In genomic region chr6:127959869-127960268, GRCh38 we compare ENCODE assay signal across 23 cellular contexts. TPM values are rescaled to one million over a fixed set of nuclear protein-coding genes. Genes with fewer than 3 reads are reported as not detected.
DNase-seq lines count a peak whose midpoint lies in the region; ATAC-seq, FAIRE-seq and TF ChIP-seq lines count a peak whose summit lies in the region.
"Had no signal": no experiment of that assay in that cellular context is flagged by ENCODE, and none has a peak within 500 bp of the region (broad histone marks: within the 10 kb centered on the region; RNA-seq: fewer than 3 reads in every experiment).

No MANE protein-coding gene starts in this region.

- H4K8ac ChIP-seq in H1 (ENCODE audit: extremely low read depth, insufficient read depth, low read length): no peak overlapping the region

- FAIRE-seq in H1 (lab: Jason Lieb, UNC): no peak
- FAIRE-seq: A204.1, H54, K562 had no signal

- H3K23ac ChIP-seq in H1 (ENCODE audit: insufficient read length): no peak overlapping the region

- H3K4ac ChIP-seq in H1 (replicated peaks; ENCODE audit: insufficient read length, low read depth, low read length): no peak overlapping the region

- H3K23me2 ChIP-seq in H1 (ENCODE audit: low read depth, low read length): no peaks in the 10 kb centered on the region

- no peak for TF ChIP-seq CTCF in Loucy (conservative IDR thresholded peaks at IDR 0.05; ENCODE audit: low read length)
- no peak for TF ChIP-seq CTCF in H1 (IDR thresholded peaks at IDR 0.05; ENCODE audit: control extremely low read depth in 1 of 3, insufficient read depth in 1 of 3, low read depth in 1 of 3, low read length in 3 of 3)
- no peak for TF ChIP-seq CTCF in nephron progenitor cell (IDR thresholded peaks at IDR 0.05)

- TF ChIP-seq EP300 in H1 (IDR thresholded peaks at IDR 0.05; ENCODE audit: borderline replicate concordance in 1 of 2, low read depth in 2 of 2, low read length in 2 of 2): no peak

- H3K27ac ChIP-seq in H1 (ENCODE audit: low read depth, low read length): no peak overlapping the region
- H3K27ac ChIP-seq: HL-60 had no signal

- H3K4me2 ChIP-seq in Loucy (ENCODE audit: low read depth, low read length, poor library complexity, severe bottlenecking) (peak overlapping the region; percentile 43), H1 (ENCODE audit: insufficient read depth in 1 of 2, low read depth in 2 of 2, low read length in 2 of 2) (no peak overlapping the region)

- H3K36me3 ChIP-seq in Loucy (ENCODE audit: insufficient read depth, low read length): no peaks in the 10 kb centered on the region
- H3K36me3 ChIP-seq in H1 (ENCODE audit: control insufficient read depth in 2 of 4, insufficient read depth in 4 of 4, low read length in 3 of 4): no peaks in the 10 kb centered on the region
- H3K36me3 ChIP-seq: BE2C had no signal

- no peaks in the 10 kb centered on the region for H3K27me3 Mint-ChIP-seq in nephron progenitor cell (ENCODE audit: low read depth, poor library complexity)
- H3K27me3 Mint-ChIP-seq: CD4-positive, CD25-positive, alpha-beta regulatory T cell had no signal

- H3K79me2 ChIP-seq in Loucy (ENCODE audit: insufficient read depth, low read length): no peaks in the 10 kb centered on the region
- no peaks in the 10 kb centered on the region for H3K79me2 ChIP-seq in H1 (ENCODE audit: control insufficient read depth in 1 of 2, insufficient read depth in 2 of 2, low read length in 2 of 2)

- DNase-seq in EL (peak; percentile 24), H1 (ENCODE audit: low read depth in 1 of 2, low spot score in 2 of 2) (no peak), nephron progenitor cell (no peak), medulla oblongata (ENCODE audit: extremely low spot score) (no peak)
- DNase-seq: ACHN; BE2C; C1 segment of cervical spinal cord; CD4-positive, CD25-positive, alpha-beta regulatory T cell; CD8-positive, alpha-beta memory T cell; DMS153; DMS79; GF-D8; HCEC 1CT; IMR-90 had no signal

- H3K4me1 ChIP-seq in Loucy (ENCODE audit: insufficient read depth, low read length, poor library complexity, severe bottlenecking): peaks cover 21% of the 10 kb centered on the region
- H3K4me1 ChIP-seq in H1 (replicated peaks in 1 of 4; ENCODE audit: control insufficient read depth in 3 of 4, insufficient read depth in 4 of 4, low read length in 3 of 4): no peaks in the 10 kb centered on the region
- H3K4me1 ChIP-seq: BE2C had no signal

- WGBS in H1 (ENCODE audit: extremely low coverage in 1 of 2, insufficient coverage in 1 of 2, insufficient read length in 1 of 2, insufficient replicate concordance in 2 of 2, low coverage in 1 of 2, low lambda C conversion rate in 2 of 2, missing lambda C conversion rate in 1 of 2), 2 experiments: 97% methylated on average over 3 of the region's 3 CpGs; no CpG with 5 or more reads in 1 of the 2 experiments

- TF ChIP-seq POLR2A in H1 (IDR thresholded peaks at IDR 0.05; ENCODE audit: control extremely low read depth in 1 of 2, low read depth in 2 of 2, low read length in 2 of 2): no peak

- H3K9ac ChIP-seq in Loucy (ENCODE audit: low read depth, low read length, poor library complexity, severe bottlenecking) (no peak overlapping the region), H1 (replicated peaks in 1 of 4; ENCODE audit: extremely low read depth in 1 of 4, low read depth in 3 of 4, low read length in 3 of 4) (no peak overlapping the region)

- peak overlapping the region; percentile 51 for H3K27ac Mint-ChIP-seq in nephron progenitor cell
- H3K27ac Mint-ChIP-seq: CD4-positive, CD25-positive, alpha-beta regulatory T cell; CD8-positive, alpha-beta memory T cell had no signal

- no peak for TF ChIP-seq RAD21 in H1 (IDR thresholded peaks at IDR 0.05 in 1 of 2, conservative IDR thresholded peaks at IDR 0.05 in 1 of 2; ENCODE audit: low read depth in 2 of 2, low read length in 2 of 2)

- CTCF ChIA-PET in H1 (lab: Charles Lee; ENCODE audit: partially characterized antibody): interaction anchor here (0.6 kb wide), 1 partner anchor 151 kb away, joined by 3 read pairs; no protein-coding TSS in a partner anchor

- H4K91ac ChIP-seq in H1 (replicated peaks; ENCODE audit: insufficient read length, low read length): no peak overlapping the region

- no peaks in the 10 kb centered on the region for H3K4me1 Mint-ChIP-seq in nephron progenitor cell

- no peak overlapping the region for H3K18ac ChIP-seq in H1 (ENCODE audit: extremely low read depth, low read length)

- H3K56ac ChIP-seq in H1 (replicated peaks; ENCODE audit: insufficient read length, low read depth, low read length): no peak overlapping the region

- H3K27me3 ChIP-seq in Loucy (ENCODE audit: insufficient read depth, low read length, poor library complexity, severe bottlenecking) (no peaks in the 10 kb centered on the region), H1 (replicated peaks in 1 of 4; ENCODE audit: control insufficient read depth in 3 of 4, extremely low read depth in 1 of 4, insufficient read depth in 3 of 4, low read length in 3 of 4) (no peaks in the 10 kb centered on the region)
- H3K27me3 ChIP-seq: BE2C had no signal

- H3K79me1 ChIP-seq in H1 (ENCODE audit: low read depth, low read length): no peaks in the 10 kb centered on the region

- no peak overlapping the region for H2BK20ac ChIP-seq in H1 (ENCODE audit: low read length)

- H3K36me3 Mint-ChIP-seq in nephron progenitor cell (ENCODE audit: low read depth): no peaks in the 10 kb centered on the region
- H3K36me3 Mint-ChIP-seq: CD4-positive, CD25-positive, alpha-beta regulatory T cell had no signal

- H3K9me2 ChIP-seq in Loucy (replicated peaks; ENCODE audit: low read depth, low read length): no peaks in the 10 kb centered on the region

- no peak overlapping the region for H3K14ac ChIP-seq in H1 (ENCODE audit: insufficient read length)

- H2BK5ac ChIP-seq in H1 (ENCODE audit: low read depth, low read length): no peak overlapping the region

- H2AFZ ChIP-seq in Loucy (ENCODE audit: low read length): no peak overlapping the region
- H2AFZ ChIP-seq in H1 (ENCODE audit: low read length): no peak overlapping the region

- no peak overlapping the region for H2AK5ac ChIP-seq in H1 (ENCODE audit: low read depth, low read length)

- no peaks in the 10 kb centered on the region for H3K9me3 ChIP-seq in Loucy (ENCODE audit: insufficient read depth, low read depth, low read length)
- no peaks in the 10 kb centered on the region for H3K9me3 ChIP-seq in H1 (ENCODE audit: insufficient read depth in 2 of 2, low read depth in 1 of 2, low read length in 1 of 2)
- H3K9me3 ChIP-seq: BE2C had no signal

- POLR2A ChIA-PET in H1 (lab: Charles Lee; ENCODE audit: partially characterized antibody): interaction anchor here (0.7 kb wide), 1 partner anchor 323 kb away, joined by 3 read pairs; no protein-coding TSS in a partner anchor

- no peak overlapping the region for H3K4me3 Mint-ChIP-seq in nephron progenitor cell
- H3K4me3 Mint-ChIP-seq: CD4-positive, CD25-positive, alpha-beta regulatory T cell had no signal

- H3K4me3 ChIP-seq in Loucy (ENCODE audit: low read length, poor library complexity, severe bottlenecking) (peak overlapping the region; percentile 2), H1 (ENCODE audit: extremely low read depth in 1 of 4, insufficient read depth in 2 of 4, low read depth in 3 of 4, low read length in 4 of 4) (no peak overlapping the region)
- H3K4me3 ChIP-seq: K562 had no signal

- H4K5ac ChIP-seq in H1 (ENCODE audit: insufficient read length, low read depth, low read length): no peak overlapping the region

- no peaks in the 10 kb centered on the region for H3K9me3 Mint-ChIP-seq in nephron progenitor cell
- H3K9me3 Mint-ChIP-seq: CD8-positive, alpha-beta memory T cell had no signal

- H4K20me1 ChIP-seq in Loucy (ENCODE audit: insufficient read depth, low read length, poor library complexity, severe bottlenecking): no peaks in the 10 kb centered on the region
- no peaks in the 10 kb centered on the region for H4K20me1 ChIP-seq in H1 (replicated peaks in 1 of 2; ENCODE audit: control insufficient read depth in 1 of 2, insufficient read depth in 2 of 2, low read length in 2 of 2)

- no peak overlapping the region for H2BK12ac ChIP-seq in H1 (ENCODE audit: low read depth, low read length)

- ATAC-seq in GM19324 (IDR thresholded peaks at IDR 0.05; ENCODE audit: low FRiP score, unreplicated experiment) (no peak), GM18511 (IDR thresholded peaks at IDR 0.05; ENCODE audit: unreplicated experiment) (no peak)
- ATAC-seq: K562 had no signal

- H2BK120ac ChIP-seq in H1 (replicated peaks; ENCODE audit: low read depth, low read length): no peak overlapping the region

- H2BK15ac ChIP-seq in H1 (ENCODE audit: low read length): no peak overlapping the region

- no peaks in the 10 kb centered on the region for H3F3A ChIP-seq in Loucy (ENCODE audit: low read depth)

TF ChIP-seq in H1, 55 proteins besides CTCF, POLR2A, EP300 and RAD21:
- TF ChIP-seq TEAD4 (IDR thresholded peaks at IDR 0.05; ENCODE audit: low read depth, low read length) (0 out of 2 replicates have a peak, but pooled peaks have one; percentile 14), RFX5 (IDR thresholded peaks at IDR 0.05; ENCODE audit: borderline replicate concordance, low read depth, low read length) (no peak)
TF ChIP-seq in H1: peak in this region for 1.

RNA-seq across cellular contexts. Expression of gene THEMIS, which starts 59.0 kb away (rescaled TPM):
- not detected in 2 replicates for total RNA-seq in H1 (2021; fragmentation: NEBNext Ultra II Directional; extraction: Animal tissue kit (Norgen Biotek cat#: 25700))
- polyA plus RNA-seq in H1 (2011; rRNA removed): not detected in 2 replicates
- polyA plus RNA-seq in H1 (2011; cell fraction: cytosol; rRNA removed): not detected
- polyA plus RNA-seq in H1 (2011; cell fraction: nucleus; rRNA removed): not detected
- not detected in 4 replicates for polyA plus RNA-seq in H1 (2012, experiment 1 of 2)
- not detected for polyA plus RNA-seq in H1 (2012, experiment 2 of 2)
- not detected for polyA plus RNA-seq in H1 (2013, experiment 1 of 2)
- polyA plus RNA-seq in H1 (2013, experiment 2 of 2): not detected
- not detected in 2 replicates for polyA minus RNA-seq in H1 (2011; rRNA and poly(A)+ RNA removed)
- not detected for polyA minus RNA-seq in H1 (2011; cell fraction: cytosol; rRNA and poly(A)+ RNA removed)
- polyA minus RNA-seq in H1 (2011; cell fraction: nucleus; rRNA and poly(A)+ RNA removed): not detected
- total RNA-seq: Daoy, HT1080, IMR-90 had no signal
- polyA plus RNA-seq: IMR-90, K562 had no signal
